40 cellular contexts compared by ENCODE assay signal in the genomic region with DNA sequence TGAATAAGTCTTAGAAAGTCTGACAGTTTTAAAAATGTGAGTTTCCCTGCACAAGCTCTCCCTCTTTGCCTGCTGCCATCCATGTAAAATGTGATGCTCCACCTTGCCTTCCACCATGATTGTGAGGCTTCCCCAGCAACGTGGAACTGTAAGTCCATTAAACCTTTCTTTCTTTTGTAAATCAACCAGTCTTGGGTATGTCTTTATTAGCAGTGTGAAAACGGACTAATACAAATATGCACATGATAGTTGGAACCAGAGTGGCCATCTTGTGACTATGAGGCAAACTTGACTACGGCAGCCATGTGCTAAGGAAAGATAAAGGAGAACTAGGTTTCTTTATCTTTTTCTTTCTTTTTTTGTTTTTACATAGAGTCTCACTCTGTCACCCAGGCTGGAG.
"Had no signal": no experiment of that assay in that cellular context is flagged by ENCODE, and none has a peak within 500 bp of the region (broad histone marks: within the 10 kb centered on the region; RNA-seq: fewer than 3 reads in every experiment).

No MANE protein-coding gene starts in this region.

- H3K27ac Mint-ChIP-seq: activated naive CD4-positive, alpha-beta T cell treated with anti-CD3 and anti-CD28 coated beads for 36 hours; activated naive CD4-positive, alpha-beta T cell treated with anti-CD3 and anti-CD28 coated beads, Interleukin-2, amount 10 ng/mL, durations not matched to agents 7 days and 5 days; activated naive CD4-positive, alpha-beta T cell treated with anti-CD3 and anti-CD28 coated beads, Interleukin-2, amount 50 U/mL, for 24 hours; activated naive CD4-positive, alpha-beta T cell treated with anti-CD3 and anti-CD28 coated beads, Interleukin-2, amount 50 U/mL, for 72 hours; activated naive CD8-positive, alpha-beta T cell; activated naive CD8-positive, alpha-beta T cell treated with anti-CD3 and anti-CD28 coated beads for 36 hours; activated naive CD8-positive, alpha-beta T cell treated with anti-CD3 and anti-CD28 coated beads, Interleukin-2, amount 10 ng/mL, durations not matched to agents 7 days and 5 days; activated naive CD8-positive, alpha-beta T cell treated with anti-CD3 and anti-CD28 coated beads, Interleukin-2, amount 50 U/mL, for 24 hours; activated T-cell treated with anti-CD3 and anti-CD28 coated beads, Interleukin-2, amount 50 U/mL, for 24 hours; activated T-cell treated with anti-CD3 and anti-CD28 coated beads, Interleukin-2, amount 50 U/mL, for 72 hours; activated T-helper 1 cell treated with anti-CD3 and anti-CD28 coated beads, Interleukin-12 subunit alpha, Interleukin-12 subunit beta, Interleukin-2, Interleukin-4 antibody, amounts not matched to agents 30 ng/mL and 10 ng/mL and 1 ng/mL, durations not matched to agents 14 hours and 24 hours and 36 hours; activated T-helper 17 cell treated with anti-CD3 and anti-CD28 coated beads, Interleukin-2, amount 50 U/mL, for 72 hours; activated T-helper 2 cell treated with anti-CD3 and anti-CD28 coated beads, Interferon-gamma antibody, Interleukin-2, Interleukin-4, amounts not matched to agents 10 μg/mL and 5 μg/mL and 100 μg/mL, durations not matched to agents 14 hours and 24 hours and 36 hours had no signal

- H3K36me3 Mint-ChIP-seq: activated naive CD4-positive, alpha-beta T cell treated with anti-CD3 and anti-CD28 coated beads, Interleukin-2, amount 10 ng/mL, durations not matched to agents 7 days and 5 days; activated naive CD4-positive, alpha-beta T cell treated with anti-CD3 and anti-CD28 coated beads, Interleukin-2, amount 50 U/mL, for 72 hours; activated naive CD8-positive, alpha-beta T cell treated with anti-CD3 and anti-CD28 coated beads for 36 hours; activated naive CD8-positive, alpha-beta T cell treated with anti-CD3 and anti-CD28 coated beads, Interleukin-2, amount 10 ng/mL, durations not matched to agents 7 days and 5 days had no signal

- H3K27ac ChIP-seq: adrenal gland, ascending aorta, body of pancreas, brain microvascular endothelial cell, breast epithelium, cardiac muscle cell had no signal

- H3K9me3 Mint-ChIP-seq: activated naive CD4-positive, alpha-beta T cell treated with anti-CD3 and anti-CD28 coated beads for 36 hours; activated naive CD4-positive, alpha-beta T cell treated with anti-CD3 and anti-CD28 coated beads, Interleukin-2, amount 10 ng/mL, durations not matched to agents 7 days and 5 days; activated naive CD4-positive, alpha-beta T cell treated with anti-CD3 and anti-CD28 coated beads, Interleukin-2, amount 50 U/mL, for 24 hours; activated naive CD8-positive, alpha-beta T cell treated with anti-CD3 and anti-CD28 coated beads for 36 hours; activated T-cell treated with anti-CD3 and anti-CD28 coated beads, Interleukin-2, amount 50 U/mL, for 4 hours; activated T-helper 1 cell treated with anti-CD3 and anti-CD28 coated beads, Interleukin-12 subunit alpha, Interleukin-12 subunit beta, Interleukin-2, Interleukin-4 antibody, amounts not matched to agents 30 ng/mL and 10 ng/mL and 1 ng/mL, durations not matched to agents 14 hours and 24 hours and 36 hours; activated T-helper 17 cell treated with anti-CD3 and anti-CD28 coated beads, Interleukin-2, amount 50 U/mL, for 72 hours; activated T-helper 2 cell treated with anti-CD3 and anti-CD28 coated beads, Interferon-gamma antibody, Interleukin-2, Interleukin-4, amounts not matched to agents 10 μg/mL and 5 μg/mL and 100 μg/mL, durations not matched to agents 14 hours and 24 hours and 36 hours; central memory CD8-positive, alpha-beta T cell had no signal

- H3K4me1 ChIP-seq: adrenal gland, ascending aorta, body of pancreas, breast epithelium had no signal

- H3K9me3 ChIP-seq: adrenal gland, ascending aorta, body of pancreas, breast epithelium had no signal

- H3K4me3 Mint-ChIP-seq: activated naive CD4-positive, alpha-beta T cell treated with anti-CD3 and anti-CD28 coated beads for 36 hours; activated naive CD4-positive, alpha-beta T cell treated with anti-CD3 and anti-CD28 coated beads, Interleukin-2, amount 10 ng/mL, durations not matched to agents 7 days and 5 days; activated naive CD4-positive, alpha-beta T cell treated with anti-CD3 and anti-CD28 coated beads, Interleukin-2, amount 50 U/mL, for 24 hours; activated naive CD8-positive, alpha-beta T cell; activated naive CD8-positive, alpha-beta T cell treated with anti-CD3 and anti-CD28 coated beads for 36 hours; activated naive CD8-positive, alpha-beta T cell treated with anti-CD3 and anti-CD28 coated beads, Interleukin-2, amount 10 ng/mL, durations not matched to agents 7 days and 5 days; activated naive CD8-positive, alpha-beta T cell treated with anti-CD3 and anti-CD28 coated beads, Interleukin-2, amount 50 U/mL, for 24 hours; activated T-cell treated with anti-CD3 and anti-CD28 coated beads, Interleukin-2, amount 50 U/mL, for 24 hours; activated T-cell treated with anti-CD3 and anti-CD28 coated beads, Interleukin-2, amount 50 U/mL, for 4 hours; activated T-cell treated with anti-CD3 and anti-CD28 coated beads, Interleukin-2, amount 50 U/mL, for 72 hours; activated T-helper 1 cell treated with anti-CD3 and anti-CD28 coated beads, Interleukin-12 subunit alpha, Interleukin-12 subunit beta, Interleukin-2, Interleukin-4 antibody, amounts not matched to agents 30 ng/mL and 10 ng/mL and 1 ng/mL, durations not matched to agents 14 hours and 24 hours and 36 hours; activated T-helper 17 cell treated with anti-CD3 and anti-CD28 coated beads, Interleukin-2, amount 50 U/mL, for 72 hours; brain; central memory CD8-positive, alpha-beta T cell had no signal

- H3K27me3 Mint-ChIP-seq: activated naive CD8-positive, alpha-beta T cell treated with anti-CD3 and anti-CD28 coated beads for 36 hours had no signal

- H3K4me1 Mint-ChIP-seq: activated naive CD4-positive, alpha-beta T cell treated with anti-CD3 and anti-CD28 coated beads, Interleukin-2, amount 10 ng/mL, durations not matched to agents 7 days and 5 days; activated naive CD4-positive, alpha-beta T cell treated with anti-CD3 and anti-CD28 coated beads, Interleukin-2, amount 50 U/mL, for 24 hours; activated naive CD8-positive, alpha-beta T cell treated with anti-CD3 and anti-CD28 coated beads for 36 hours; activated naive CD8-positive, alpha-beta T cell treated with anti-CD3 and anti-CD28 coated beads, Interleukin-2, amount 10 ng/mL, durations not matched to agents 7 days and 5 days; activated naive CD8-positive, alpha-beta T cell treated with anti-CD3 and anti-CD28 coated beads, Interleukin-2, amount 50 U/mL, for 24 hours; activated T-helper 17 cell treated with anti-CD3 and anti-CD28 coated beads, Interleukin-2, amount 50 U/mL, for 72 hours; central memory CD8-positive, alpha-beta T cell had no signal

- ATAC-seq: activated naive CD4-positive, alpha-beta T cell treated with anti-CD3 and anti-CD28 coated beads, Interleukin-2, amount 50 U/mL, for 72 hours; activated naive CD8-positive, alpha-beta T cell treated with anti-CD3 and anti-CD28 coated beads, Interleukin-2, amount 50 U/mL, for 24 hours; activated T-cell treated with anti-CD3 and anti-CD28 coated beads, Interleukin-2, amount 50 U/mL, for 4 hours; activated T-cell treated with anti-CD3 and anti-CD28 coated beads, Interleukin-2, amount 50 U/mL, for 72 hours; activated T-helper 17 cell treated with anti-CD3 and anti-CD28 coated beads, Interleukin-2, amount 50 U/mL, for 72 hours; body of pancreas had no signal

- H3K27me3 ChIP-seq: adrenal gland, ascending aorta, body of pancreas, brain microvascular endothelial cell, breast epithelium had no signal

- H3K4me3 ChIP-seq: adrenal gland, ascending aorta, body of pancreas, breast epithelium, cardiac muscle cell had no signal

- H3K36me3 ChIP-seq: adrenal gland, ascending aorta, brain microvascular endothelial cell, breast epithelium, cardiac muscle cell had no signal

- FAIRE-seq: astrocyte, bronchial epithelial cell had no signal

- DNase-seq: activated effector memory CD4-positive, alpha-beta T cell treated with anti-CD3 and anti-CD28 coated beads, Interleukin-2, amount 50 U/mL, for 16 hours; activated effector memory CD4-positive, alpha-beta T cell treated with Interleukin-2 at 50 U/mL for 16 hours; activated gamma-delta T cell; activated gamma-delta T cell treated with Interleukin-2 at 50 U/mL for 16 hours; activated naive CD4-positive, alpha-beta T cell; activated naive CD4-positive, alpha-beta T cell treated with anti-CD3 and anti-CD28 coated beads for 36 hours; activated naive CD4-positive, alpha-beta T cell treated with anti-CD3 and anti-CD28 coated beads, Interleukin-2, amount 10 ng/mL, durations not matched to agents 7 days and 5 days; activated naive CD4-positive, alpha-beta T cell treated with anti-CD3 and anti-CD28 coated beads, Interleukin-2, amount 50 U/mL, for 16 hours; activated naive CD4-positive, alpha-beta T cell treated with Interleukin-2 at 50 U/mL for 16 hours; activated naive CD8-positive, alpha-beta T cell treated with anti-CD3 and anti-CD28 coated beads for 36 hours; activated naive CD8-positive, alpha-beta T cell treated with anti-CD3 and anti-CD28 coated beads, Interleukin-2, amount 10 ng/mL, durations not matched to agents 7 days and 5 days; activated naive CD8-positive, alpha-beta T cell treated with anti-CD3 and anti-CD28 coated beads, Interleukin-2, amount 50 U/mL, for 24 hours; activated T-cell treated with anti-CD3 and anti-CD28 coated beads, Interleukin-2, amount 50 U/mL, for 1 hour; activated T-cell treated with anti-CD3 and anti-CD28 coated beads, Interleukin-2, amount 50 U/mL, for 24 hours; activated T-cell treated with anti-CD3 and anti-CD28 coated beads, Interleukin-2, amount 50 U/mL, for 4 hours; activated T-cell treated with anti-CD3 and anti-CD28 coated beads, Interleukin-2, amount 50 U/mL, for 48 hours; activated T-cell treated with anti-CD3 and anti-CD28 coated beads, Interleukin-2, amount 50 U/mL, for 72 hours; adrenal gland; amniotic stem cell; amygdala; anterior cingulate cortex; aorta; body of pancreas; brain microvascular endothelial cell; caudate nucleus; central memory CD4-positive, alpha-beta T cell; cerebellar nuclear complex had no signal
